8 cellular contexts compared by ENCODE assay signal in the genomic region with DNA sequence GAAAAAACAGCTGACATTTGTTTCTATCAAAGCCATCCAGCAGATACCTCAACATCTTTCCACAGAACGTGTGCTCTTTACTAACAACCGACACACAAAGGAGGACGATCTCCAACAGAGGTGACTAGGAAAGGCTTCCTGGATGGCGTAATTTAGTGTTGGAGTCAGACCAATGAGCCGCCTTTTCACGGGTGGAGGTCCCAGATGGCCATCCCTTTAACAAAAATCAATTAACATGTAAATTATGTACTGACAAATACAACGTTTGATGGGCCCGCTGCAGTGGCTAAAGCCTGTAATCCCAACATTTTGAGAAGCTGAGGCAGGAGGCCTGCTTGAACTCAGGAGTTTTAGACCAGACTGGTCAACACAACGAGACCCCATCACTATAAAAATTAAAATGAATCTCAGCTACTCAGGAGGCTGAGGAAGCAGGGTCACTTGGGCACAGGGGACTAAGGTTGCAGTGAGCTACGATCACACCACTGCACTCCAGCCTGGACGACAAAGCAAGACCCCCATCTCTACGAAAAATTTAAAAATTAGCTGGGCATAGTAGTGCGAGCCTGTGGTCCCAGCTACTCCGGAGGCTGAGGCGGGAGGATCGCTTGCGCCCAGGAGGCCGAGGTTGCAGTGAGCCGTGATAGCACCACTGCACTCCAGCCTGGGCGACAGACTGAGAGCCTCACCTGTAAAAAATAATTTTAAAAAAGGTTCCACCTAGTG. TPM values are rescaled to one million over a fixed set of nuclear protein-coding genes. Genes with fewer than 3 reads are reported as not detected.
A peak's percentile ranks its signal among the peaks of the same experiment; 100 is the strongest.
DNase-seq lines count a peak whose midpoint lies in the region; ATAC-seq and TF ChIP-seq lines count a peak whose summit lies in the region.

No MANE protein-coding gene starts in this region.

- H3K36me3 ChIP-seq in Caco-2 (ENCODE audit: control insufficient read depth, insufficient read depth, low read length) = no peaks in the 10 kb centered on the region

- no TSS peak for BruUV-seq in Caco-2 (replicated peaks; lab: Mats Ljungman, UMichigan)

- no peaks in the 10 kb centered on the region for H3K9me3 ChIP-seq in Caco-2

- H3K4me1 Mint-ChIP-seq in Caco-2 (ENCODE audit: low read depth, unreplicated experiment) = peaks cover 15% of the 10 kb centered on the region
- peaks cover 48% of the 10 kb centered on the region for H3K4me1 Mint-ChIP-seq in nephron progenitor cell

- POLR2A ChIA-PET in Caco-2 (lab: Charles Lee) = interaction anchor here (0.5 kb wide), 1 partner anchor 20 kb away, joined by 3 read pairs; no protein-coding TSS in a partner anchor

- peak overlapping the region in 58 of 59 donors; percentile 74 to 99 (median 96) for H3K27ac ChIP-seq in dorsolateral prefrontal cortex

- H3K27me3 ChIP-seq in Caco-2 (replicated peaks; ENCODE audit: control insufficient read depth, insufficient read depth, low read length) = no peaks in the 10 kb centered on the region
- no peaks in the 10 kb centered on the region for H3K27me3 ChIP-seq in dorsolateral prefrontal cortex

- H3K36me3 Mint-ChIP-seq in Caco-2 (ENCODE audit: insufficient read depth, unreplicated experiment) (peaks cover 6% of the 10 kb centered on the region), nephron progenitor cell (ENCODE audit: low read depth) (peaks cover 25% of the 10 kb centered on the region)

- TF ChIP-seq CTCF in Caco-2 (IDR thresholded peaks at IDR 0.05; ENCODE audit: insufficient read depth in 1 of 2, low read depth in 1 of 2, low read length in 1 of 2, severe bottlenecking in 1 of 2, unreplicated experiment in 1 of 2) = no peak
- TF ChIP-seq CTCF in dorsolateral prefrontal cortex (IDR thresholded peaks at IDR 0.05 in 54 of 56, conservative IDR thresholded peaks at IDR 0.05 in 2 of 56; ENCODE audit: low read depth in 1 of 56, partially characterized antibody in 56 of 56) = no peak
- no peak for TF ChIP-seq CTCF in nephron progenitor cell (IDR thresholded peaks at IDR 0.05)

- peak in 1 of 2 experiments; percentile 8 for DNase-seq in Caco-2
- peak; percentile 73 for DNase-seq in NCI-H69 (lab: John Stamatoyannopoulos, UW)
- DNase-seq in dorsolateral prefrontal cortex = no peak
- no peak for DNase-seq in nephron progenitor cell
- no peak for DNase-seq in activated CD4-positive, CD25-positive, alpha-beta regulatory T cell treated with anti-CD3 and anti-CD28 coated beads, Interleukin-2, amount 50 U/mL, for 72 hours

- H3K4me3 ChIP-seq in Caco-2 (ENCODE audit: low read depth, low read length) = peak overlapping the region; percentile 99
- peak overlapping the region; percentile 67 to 95 (median 87) for H3K4me3 ChIP-seq in dorsolateral prefrontal cortex

- intact Hi-C loops in Caco-2 (cut with micrococcal nuclease; ENCODE audit: unreplicated experiment) (loop anchor here (2.0 to 10.0 kb wide), 4 partner anchors 32 to 270 kb away; a partner anchor contains a TSS), dorsolateral prefrontal cortex (cut with DNase I) (loop anchor here in 1 of 2 donors (10.0 kb wide), 1 partner anchor 270 kb away; a partner anchor contains a TSS)

- H3K9me3 Mint-ChIP-seq in Caco-2 (ENCODE audit: unreplicated experiment) (no peaks in the 10 kb centered on the region), nephron progenitor cell (no peaks in the 10 kb centered on the region)

- H3K27ac Mint-ChIP-seq in Caco-2 (ENCODE audit: unreplicated experiment) (peak overlapping the region; percentile 79), nephron progenitor cell (peak overlapping the region; percentile 96)

- CTCF ChIA-PET in Caco-2 (lab: Charles Lee) = interaction anchor here (0.7 kb wide), 1 partner anchor 86 kb away, joined by 3 read pairs; no protein-coding TSS in a partner anchor

- H3K4me1 ChIP-seq in Caco-2 = peaks cover 5% of the 10 kb centered on the region

- H3K27me3 Mint-ChIP-seq in Caco-2 (ENCODE audit: insufficient read depth, unreplicated experiment) (no peaks in the 10 kb centered on the region), nephron progenitor cell (ENCODE audit: low read depth, poor library complexity) (no peaks in the 10 kb centered on the region)

- ATAC-seq in activated CD4-positive, CD25-positive, alpha-beta regulatory T cell treated with anti-CD3 and anti-CD28 coated beads, Interleukin-2, amount 50 U/mL, for 24 hours = no peak
- no peak for ATAC-seq in GM21360 (IDR thresholded peaks at IDR 0.05; ENCODE audit: unreplicated experiment)
- ATAC-seq in HG02588 (IDR thresholded peaks at IDR 0.05; ENCODE audit: unreplicated experiment) = no peak

- H3K4me3 Mint-ChIP-seq in Caco-2 (ENCODE audit: unreplicated experiment) (peak overlapping the region; percentile 77), nephron progenitor cell (peak overlapping the region; percentile 89)

RNA-seq across cellular contexts. Expression of a gene that starts 1.2 kb away (rescaled TPM):
- total RNA-seq in Caco-2 (2022) (40.7 and 41.5 TPM in 2 replicates), dorsolateral prefrontal cortex (10 to 100 TPM; 22.7 to 83.2 (median 48.3) TPM)

RNA-seq across cellular contexts. Expression of a gene that starts 59.0 kb away (rescaled TPM):
- total RNA-seq in Caco-2 (2022) = 26.6 and 27.4 TPM in 2 replicates
- total RNA-seq in dorsolateral prefrontal cortex = 10 to 100 TPM; 23.3 to 42.1 (median 34.2) TPM
